ENCODE assay signal across 24 cellular contexts in genomic region chr2:177433402-177433801, GRCh38. TPM values are rescaled to one million over a fixed set of nuclear protein-coding genes. Genes with fewer than 3 reads are reported as not detected.
DNase-seq lines count a peak whose midpoint lies in the region; ATAC-seq, FAIRE-seq and TF ChIP-seq lines count a peak whose summit lies in the region.
"Had no signal": no experiment of that assay in that cellular context is flagged by ENCODE, and none has a peak within 500 bp of the region (broad histone marks: within the 10 kb centered on the region; RNA-seq: fewer than 3 reads in every experiment).

No MANE protein-coding gene starts in this region.

- H3K27ac ChIP-seq in GM23248 (no peak overlapping the region), astrocyte (ENCODE audit: low read depth, low read length) (no peak overlapping the region), body of pancreas (no peak overlapping the region)
- H3K27ac ChIP-seq: cardiac muscle cell, esophagus muscularis mucosa, SJSA1, testis had no signal

- H3K4me1 ChIP-seq in GM23248 (ENCODE audit: insufficient read depth) (peaks cover 14% of the 10 kb centered on the region), astrocyte (ENCODE audit: insufficient read depth, low read length) (peaks cover 16% of the 10 kb centered on the region), body of pancreas (peaks cover 11% of the 10 kb centered on the region)
- H3K4me1 ChIP-seq: esophagus muscularis mucosa, testis had no signal

- H3K79me2 ChIP-seq in GM23248 (ENCODE audit: insufficient read depth) (peaks cover 67% of the 10 kb centered on the region), astrocyte (ENCODE audit: insufficient read depth, low read length) (peaks cover 53% of the 10 kb centered on the region)

- H3K9me2 ChIP-seq in GM23248 (ENCODE audit: insufficient read depth), result no peaks in the 10 kb centered on the region

- no peak overlapping the region for H3K4me3 Mint-ChIP-seq in astrocyte (ENCODE audit: unreplicated experiment)
- H3K4me3 Mint-ChIP-seq in activated CD4-positive, alpha-beta T cell treated with anti-CD3 and anti-CD28 coated beads, Interleukin-2, amount 10 ng/mL, durations not matched to agents 7 days and 5 days, result no peak overlapping the region
- H3K4me3 Mint-ChIP-seq: CD4-positive, CD25-positive, alpha-beta regulatory T cell; naive B cell; T-helper 17 cell had no signal

- intact Hi-C loops in body of pancreas (cut with DNase I), result no loop called here

- H3K36me3 ChIP-seq in GM23248 (ENCODE audit: low read depth), result peaks cover 15% of the 10 kb centered on the region
- H3K36me3 ChIP-seq in astrocyte (ENCODE audit: insufficient read depth, low read length), result no peaks in the 10 kb centered on the region
- no peaks in the 10 kb centered on the region for H3K36me3 ChIP-seq in body of pancreas (replicated peaks in 1 of 2; ENCODE audit: insufficient read depth in 1 of 2, low read depth in 2 of 2)

- POLR2A ChIA-PET in activated CD4-positive, alpha-beta T cell treated with anti-CD3 and anti-CD28 coated beads, Interleukin-2, amount 10 ng/mL, durations not matched to agents 7 days and 5 days (lab: Charles Lee), result no interaction called here

- peaks cover 25% of the 10 kb centered on the region for H3K4me1 Mint-ChIP-seq in astrocyte (ENCODE audit: low read depth, unreplicated experiment)
- peaks cover 7% of the 10 kb centered on the region for H3K4me1 Mint-ChIP-seq in activated CD4-positive, alpha-beta T cell treated with anti-CD3 and anti-CD28 coated beads, Interleukin-2, amount 10 ng/mL, durations not matched to agents 7 days and 5 days
- H3K4me1 Mint-ChIP-seq: naive B cell had no signal

- H3K36me3 Mint-ChIP-seq in astrocyte (ENCODE audit: low read depth, unreplicated experiment), result peaks cover 35% of the 10 kb centered on the region
- peaks cover 66% of the 10 kb centered on the region for H3K36me3 Mint-ChIP-seq in activated CD4-positive, alpha-beta T cell treated with anti-CD3 and anti-CD28 coated beads, Interleukin-2, amount 10 ng/mL, durations not matched to agents 7 days and 5 days (ENCODE audit: low read depth)

- H2AFZ ChIP-seq in GM23248, result no peak overlapping the region
- no peak overlapping the region for H2AFZ ChIP-seq in astrocyte (ENCODE audit: low read depth, low read length)

- in situ Hi-C loops in GM23248 (cut with MboI), result no loop called here

- no peak for ATAC-seq in body of pancreas
- no peak for ATAC-seq in activated CD4-positive, CD25-positive, alpha-beta regulatory T cell treated with anti-CD3 and anti-CD28 coated beads, Interleukin-2, amount 50 U/mL, for 24 hours
- ATAC-seq: T-helper 17 cell had no signal

- H3K27ac Mint-ChIP-seq in astrocyte (ENCODE audit: unreplicated experiment), result no peak overlapping the region
- H3K27ac Mint-ChIP-seq in activated CD4-positive, alpha-beta T cell treated with anti-CD3 and anti-CD28 coated beads, Interleukin-2, amount 10 ng/mL, durations not matched to agents 7 days and 5 days, result no peak overlapping the region
- H3K27ac Mint-ChIP-seq: CD4-positive, CD25-positive, alpha-beta regulatory T cell; naive B cell; T-helper 17 cell had no signal

- no peak for TF ChIP-seq POLR2A in erythroblast (IDR thresholded peaks at IDR 0.05; ENCODE audit: low read length)
- no peak for TF ChIP-seq POLR2A in body of pancreas (IDR thresholded peaks at IDR 0.05)

- H3K27me3 Mint-ChIP-seq in astrocyte (ENCODE audit: low read depth, unreplicated experiment), result no peaks in the 10 kb centered on the region
- no peaks in the 10 kb centered on the region for H3K27me3 Mint-ChIP-seq in activated CD4-positive, alpha-beta T cell treated with anti-CD3 and anti-CD28 coated beads, Interleukin-2, amount 10 ng/mL, durations not matched to agents 7 days and 5 days
- H3K27me3 Mint-ChIP-seq: CD4-positive, CD25-positive, alpha-beta regulatory T cell; naive B cell; T-helper 17 cell had no signal

- H3K9me3 ChIP-seq in GM23248 (ENCODE audit: low read depth), result no peaks in the 10 kb centered on the region
- H3K9me3 ChIP-seq in astrocyte (ENCODE audit: insufficient read depth, low read depth, low read length), result peaks cover 4% of the 10 kb centered on the region
- H3K9me3 ChIP-seq in body of pancreas, result peaks cover 0 to 13% (median 0%) of the 10 kb centered on the region in 3 donors
- H3K9me3 ChIP-seq: testis had no signal

- FAIRE-seq in astrocyte (lab: Jason Lieb, UNC), result no peak

- 97 to 100% methylated on average over 1 of the region's 1 CpG for WGBS in GM23248 (ENCODE audit: low coverage in 1 of 2, low lambda C conversion rate in 2 of 2, missing lambda C conversion rate in 2 of 2), 2 experiments
- 98 to 100% methylated on average over 1 of the region's 1 CpG for WGBS in body of pancreas, 2 donors

- H4K20me1 ChIP-seq in GM23248 (ENCODE audit: insufficient read depth) (no peaks in the 10 kb centered on the region), astrocyte (ENCODE audit: insufficient read depth, low read length) (peaks cover 10% of the 10 kb centered on the region)

- no peak overlapping the region for H3K4me2 ChIP-seq in GM23248 (ENCODE audit: unreplicated experiment)
- H3K4me2 ChIP-seq in astrocyte (ENCODE audit: low read length), result no peak overlapping the region

- H3F3A ChIP-seq in GM23248 (ENCODE audit: insufficient read depth), result peaks cover 12% of the 10 kb centered on the region; the same call in 1 of the 2 replicates

- CTCF ChIA-PET in activated CD4-positive, alpha-beta T cell treated with anti-CD3 and anti-CD28 coated beads, Interleukin-2, amount 10 ng/mL, durations not matched to agents 7 days and 5 days (lab: Charles Lee), result interaction anchor here (0.9 kb wide), 1 partner anchor 12 kb away, joined by 3 read pairs; no protein-coding TSS in a partner anchor

- peaks cover 23% of the 10 kb centered on the region for H3K9me3 Mint-ChIP-seq in astrocyte (ENCODE audit: unreplicated experiment)
- peaks cover 37% of the 10 kb centered on the region for H3K9me3 Mint-ChIP-seq in activated CD4-positive, alpha-beta T cell treated with anti-CD3 and anti-CD28 coated beads, Interleukin-2, amount 10 ng/mL, durations not matched to agents 7 days and 5 days

- H3K9ac ChIP-seq in GM23248, result no peak overlapping the region
- no peak overlapping the region for H3K9ac ChIP-seq in astrocyte (ENCODE audit: low read length)

- TF ChIP-seq CTCF in AG10803 (conservative IDR thresholded peaks at IDR 0.05; ENCODE audit: low read length) (0 out of 2 replicates have a peak, but pooled peaks have one; percentile 15), astrocyte (IDR thresholded peaks at IDR 0.05; ENCODE audit: insufficient read depth, low read depth, low read length) (no peak), body of pancreas (IDR thresholded peaks at IDR 0.05) (no peak)

- H3K4me3 ChIP-seq in AG10803 (ENCODE audit: low read length), result no peak overlapping the region
- H3K4me3 ChIP-seq in GM23248, result no peak overlapping the region
- no peak overlapping the region for H3K4me3 ChIP-seq in astrocyte (ENCODE audit: insufficient read depth, low read depth, low read length)
- no peak overlapping the region for H3K4me3 ChIP-seq in body of pancreas
- H3K4me3 ChIP-seq: cardiac muscle cell, esophagus muscularis mucosa, SJSA1, testis had no signal

- H3K27me3 ChIP-seq in GM23248 (replicated peaks; ENCODE audit: insufficient read depth) (no peaks in the 10 kb centered on the region), astrocyte (ENCODE audit: insufficient read depth, low read length) (no peaks in the 10 kb centered on the region), body of pancreas (no peaks in the 10 kb centered on the region)
- H3K27me3 ChIP-seq: cardiac muscle cell, esophagus muscularis mucosa, SJSA1, testis had no signal

- no peak for DNase-seq in AG10803 (ENCODE audit: low read depth)
- peak; percentile 11 for DNase-seq in GM23248
- DNase-seq in astrocyte (ENCODE audit: low read depth), result peak; percentile 72
- peak; percentile 13 to 38 for DNase-seq in erythroblast (lab: John Stamatoyannopoulos, UW)
- DNase-seq in GDM1 (lab: John Stamatoyannopoulos, UW), result no peak
- no peak for DNase-seq in body of pancreas
- DNase-seq in activated CD4-positive, alpha-beta T cell treated with anti-CD3 and anti-CD28 coated beads, Interleukin-2, amount 10 ng/mL, durations not matched to agents 7 days and 5 days, result no peak
- DNase-seq: activated CD4-positive, alpha-beta T cell treated with anti-CD3 and anti-CD28 coated beads, Interleukin-2, amount 50 U/mL, for 1 hour; activated CD8-positive, alpha-beta memory T cell treated with anti-CD3 and anti-CD28 coated beads, Interleukin-2, amount 50 U/mL, for 4 hours; activated effector memory CD4-positive, alpha-beta T cell treated with anti-CD3 and anti-CD28 coated beads, Interleukin-2, amount 50 U/mL, for 16 hours; HCEC 1CT; mesendoderm; naive B cell; NCI-H187 treated with DMSO at 0.1 percent for 48 hours; nucleus accumbens; stimulated activated CD4-positive, alpha-beta T cell treated with anti-CD3 and anti-CD28 coated beads, Interleukin-2, amount 100 ng/mL, for 48 hours; stimulated activated naive CD4-positive, alpha-beta T cell; T-helper 17 cell; testis had no signal

RNA-seq across cellular contexts. Expression of gene AGPS, which starts 40.8 kb away (rescaled TPM):
- total RNA-seq in GM23248 (2014; rRNA removed; shearing (Covaris generic)), result 32.6 and 36.7 TPM in 2 replicates
- polyA plus RNA-seq in GM23248 (2016; fragmentation: Nextera tagmentation; extraction: Ambion mirVana), result 20.9 and 22.9 TPM in 2 replicates
- total RNA-seq in astrocyte, result 66.2 and 68.1 TPM in 2 replicates
- total RNA-seq in body of pancreas, result 10 to 100 TPM; 18.4 to 57.7 TPM
- total RNA-seq in activated CD4-positive, alpha-beta T cell treated with anti-CD3 and anti-CD28 coated beads, Interleukin-2, amount 10 ng/mL, durations not matched to agents 7 days and 5 days, result 10 to 100 TPM; 61.2 to 61.3 TPM

Comparison
In these comparisons a context has a peak if more than half of its experiments do, and no peak if none do; other contexts are left out.
1. DNase-seq: peak in GM23248 (single experiment), astrocyte (single experiment) and erythroblast (2 of 2); none in AG10803 (single experiment), GDM1 (single experiment), body of pancreas (0 of 4) and activated CD4-positive, alpha-beta T cell treated with anti-CD3 and anti-CD28 coated beads, Interleukin-2, amount 10 ng/mL, durations not matched to agents 7 days and 5 days (single experiment).